In the genomic region with DNA sequence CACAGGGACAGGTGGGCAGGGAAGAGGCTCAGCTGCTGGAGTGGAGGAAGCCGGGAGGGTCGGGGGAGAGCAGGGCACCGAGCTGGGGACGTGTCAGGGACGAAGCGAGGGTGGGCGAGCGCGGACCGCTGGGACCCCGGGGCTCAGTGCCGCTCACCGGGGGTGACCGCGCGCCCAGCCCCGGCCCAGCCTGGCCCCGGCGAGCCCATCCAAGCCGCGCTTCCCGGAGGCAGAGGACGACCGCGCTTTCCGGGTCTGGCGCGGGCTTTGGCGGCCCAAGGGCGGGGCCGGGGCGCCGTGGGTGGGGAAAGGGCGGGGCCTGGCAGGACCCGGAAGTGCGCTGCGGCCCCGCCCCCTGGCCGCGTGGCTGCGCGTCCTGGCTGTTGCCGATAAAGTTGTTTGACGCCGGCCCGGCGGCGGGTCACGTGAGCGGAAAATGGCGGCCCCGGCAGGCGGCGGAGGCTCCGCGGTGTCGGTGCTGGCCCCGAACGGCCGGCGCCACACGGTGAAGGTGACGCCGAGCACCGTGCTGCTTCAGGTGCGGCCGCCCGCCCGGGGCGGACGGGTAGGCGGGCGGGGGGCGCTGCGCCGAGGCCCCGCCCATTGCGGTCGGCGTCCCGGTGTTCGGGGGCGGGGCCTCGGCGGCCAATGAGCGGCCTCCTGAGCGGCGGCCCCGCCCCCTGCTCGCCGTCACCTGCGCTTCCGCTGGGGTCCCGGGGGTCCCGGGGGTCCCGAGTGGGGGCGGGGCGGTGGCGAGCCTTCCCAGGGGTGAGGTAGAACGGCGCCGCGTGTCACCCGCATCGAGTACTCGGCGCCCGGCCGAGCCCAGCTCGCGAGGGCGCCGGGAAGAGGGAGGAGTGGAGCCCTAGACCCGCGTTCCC, we compare ENCODE assay signal across 1 cellular context.
TF ChIP-seq lines count a peak whose summit lies in the region.

A gene with protein sequence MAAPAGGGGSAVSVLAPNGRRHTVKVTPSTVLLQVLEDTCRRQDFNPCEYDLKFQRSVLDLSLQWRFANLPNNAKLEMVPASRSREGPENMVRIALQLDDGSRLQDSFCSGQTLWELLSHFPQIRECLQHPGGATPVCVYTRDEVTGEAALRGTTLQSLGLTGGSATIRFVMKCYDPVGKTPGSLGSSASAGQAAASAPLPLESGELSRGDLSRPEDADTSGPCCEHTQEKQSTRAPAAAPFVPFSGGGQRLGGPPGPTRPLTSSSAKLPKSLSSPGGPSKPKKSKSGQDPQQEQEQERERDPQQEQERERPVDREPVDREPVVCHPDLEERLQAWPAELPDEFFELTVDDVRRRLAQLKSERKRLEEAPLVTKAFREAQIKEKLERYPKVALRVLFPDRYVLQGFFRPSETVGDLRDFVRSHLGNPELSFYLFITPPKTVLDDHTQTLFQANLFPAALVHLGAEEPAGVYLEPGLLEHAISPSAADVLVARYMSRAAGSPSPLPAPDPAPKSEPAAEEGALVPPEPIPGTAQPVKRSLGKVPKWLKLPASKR (plus strand): TSS at position 419 of the 881 bp plus-strand sequence. CDS start 18 bp downstream, at position 437.

TF ChIP-seq in GM12878, 131 proteins besides CTCF, POLR2A, EP300 and RAD21 (continued from another document and continues in another):
- TF ChIP-seq, protein P1, sequence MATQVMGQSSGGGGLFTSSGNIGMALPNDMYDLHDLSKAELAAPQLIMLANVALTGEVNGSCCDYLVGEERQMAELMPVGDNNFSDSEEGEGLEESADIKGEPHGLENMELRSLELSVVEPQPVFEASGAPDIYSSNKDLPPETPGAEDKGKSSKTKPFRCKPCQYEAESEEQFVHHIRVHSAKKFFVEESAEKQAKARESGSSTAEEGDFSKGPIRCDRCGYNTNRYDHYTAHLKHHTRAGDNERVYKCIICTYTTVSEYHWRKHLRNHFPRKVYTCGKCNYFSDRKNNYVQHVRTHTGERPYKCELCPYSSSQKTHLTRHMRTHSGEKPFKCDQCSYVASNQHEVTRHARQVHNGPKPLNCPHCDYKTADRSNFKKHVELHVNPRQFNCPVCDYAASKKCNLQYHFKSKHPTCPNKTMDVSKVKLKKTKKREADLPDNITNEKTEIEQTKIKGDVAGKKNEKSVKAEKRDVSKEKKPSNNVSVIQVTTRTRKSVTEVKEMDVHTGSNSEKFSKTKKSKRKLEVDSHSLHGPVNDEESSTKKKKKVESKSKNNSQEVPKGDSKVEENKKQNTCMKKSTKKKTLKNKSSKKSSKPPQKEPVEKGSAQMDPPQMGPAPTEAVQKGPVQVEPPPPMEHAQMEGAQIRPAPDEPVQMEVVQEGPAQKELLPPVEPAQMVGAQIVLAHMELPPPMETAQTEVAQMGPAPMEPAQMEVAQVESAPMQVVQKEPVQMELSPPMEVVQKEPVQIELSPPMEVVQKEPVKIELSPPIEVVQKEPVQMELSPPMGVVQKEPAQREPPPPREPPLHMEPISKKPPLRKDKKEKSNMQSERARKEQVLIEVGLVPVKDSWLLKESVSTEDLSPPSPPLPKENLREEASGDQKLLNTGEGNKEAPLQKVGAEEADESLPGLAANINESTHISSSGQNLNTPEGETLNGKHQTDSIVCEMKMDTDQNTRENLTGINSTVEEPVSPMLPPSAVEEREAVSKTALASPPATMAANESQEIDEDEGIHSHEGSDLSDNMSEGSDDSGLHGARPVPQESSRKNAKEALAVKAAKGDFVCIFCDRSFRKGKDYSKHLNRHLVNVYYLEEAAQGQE (IDR thresholded peaks at IDR 0.05; ENCODE audit: low read depth, low read length): no peak
- TF ChIP-seq BHLHE40 (IDR thresholded peaks at IDR 0.05; ENCODE audit: borderline replicate concordance in 1 of 2, low read depth in 2 of 2, low read length in 1 of 2) (peak; percentile 98 to 100), CREM (IDR thresholded peaks at IDR 0.05; ENCODE audit: low read depth) (peak; percentile 89), POU2F2 (IDR thresholded peaks at IDR 0.05; ENCODE audit: borderline replicate concordance, low read depth, low read length) (peak; percentile 77; the same call in 2 of the 3 replicates), POLR2AphosphoS5 (IDR thresholded peaks at IDR 0.05; ENCODE audit: low read length) (peak; percentile 82), CREB1 (IDR thresholded peaks at IDR 0.05; ENCODE audit: low read depth) (peak; percentile 88), RB1 (IDR thresholded peaks at IDR 0.05; ENCODE audit: borderline replicate concordance) (peak; percentile 73; the same call in 1 of the 2 replicates), RBBP5 (conservative IDR thresholded peaks at IDR 0.05) (peak; percentile 84; the same call in 1 of the 2 replicates), ZNF274 (IDR thresholded peaks at IDR 0.05; ENCODE audit: insufficient read depth, insufficient read length) (no peak), IKZF1 (conservative IDR thresholded peaks at IDR 0.05) (peak; percentile 95), MXI1 (IDR thresholded peaks at IDR 0.05; ENCODE audit: low read depth, low read length) (peak; percentile 85), SIX5 (IDR thresholded peaks at IDR 0.05; ENCODE audit: low read depth, low read length, severe bottlenecking) (peak; percentile 47), MEF2B (IDR thresholded peaks at IDR 0.05; ENCODE audit: partially characterized antibody, poor library complexity, severe bottlenecking) (peak; percentile 94), ASH2L (IDR thresholded peaks at IDR 0.05; ENCODE audit: borderline replicate concordance, low read depth) (peak; percentile 99), TAF1 (IDR thresholded peaks at IDR 0.05; ENCODE audit: borderline replicate concordance, low read depth, low read length) (peak; percentile 96), NFXL1 (IDR thresholded peaks at IDR 0.05; ENCODE audit: borderline replicate concordance) (no peak), TBL1XR1 (IDR thresholded peaks at IDR 0.05; ENCODE audit: low read depth, low read length) (peak; percentile 38; the same call in 1 of the 2 replicates), ZZZ3 (IDR thresholded peaks at IDR 0.05; ENCODE audit: control insufficient read depth, insufficient read length, low read depth) (no peak), ZNF207 (IDR thresholded peaks at IDR 0.05; ENCODE audit: borderline replicate concordance) (peak; percentile 96; the same call in 1 of the 2 replicates), RELA (IDR thresholded peaks at IDR 0.05; ENCODE audit: borderline replicate concordance, partially characterized antibody) (peak; percentile 91), ZNF24 (IDR thresholded peaks at IDR 0.05) (peak; percentile 49; the same call in 1 of the 2 replicates), GATAD2B (conservative IDR thresholded peaks at IDR 0.05; ENCODE audit: low read depth) (peak; percentile 99), HCFC1 (IDR thresholded peaks at IDR 0.05; ENCODE audit: low read length) (peak; percentile 79), ETV6 (conservative IDR thresholded peaks at IDR 0.05 in 1 of 2, IDR thresholded peaks at IDR 0.05 in 1 of 2; ENCODE audit: borderline replicate concordance in 1 of 2, low read depth in 1 of 2) (0 out of 4 replicates have a peak, but pooled peaks of 1 of the 2 experiments have one; percentile 27)
- TF ChIP-seq, protein P2, sequence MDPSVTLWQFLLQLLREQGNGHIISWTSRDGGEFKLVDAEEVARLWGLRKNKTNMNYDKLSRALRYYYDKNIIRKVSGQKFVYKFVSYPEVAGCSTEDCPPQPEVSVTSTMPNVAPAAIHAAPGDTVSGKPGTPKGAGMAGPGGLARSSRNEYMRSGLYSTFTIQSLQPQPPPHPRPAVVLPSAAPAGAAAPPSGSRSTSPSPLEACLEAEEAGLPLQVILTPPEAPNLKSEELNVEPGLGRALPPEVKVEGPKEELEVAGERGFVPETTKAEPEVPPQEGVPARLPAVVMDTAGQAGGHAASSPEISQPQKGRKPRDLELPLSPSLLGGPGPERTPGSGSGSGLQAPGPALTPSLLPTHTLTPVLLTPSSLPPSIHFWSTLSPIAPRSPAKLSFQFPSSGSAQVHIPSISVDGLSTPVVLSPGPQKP (IDR thresholded peaks at IDR 0.05; ENCODE audit: low read depth, low read length): peak; percentile 81
- TF ChIP-seq, protein P3, sequence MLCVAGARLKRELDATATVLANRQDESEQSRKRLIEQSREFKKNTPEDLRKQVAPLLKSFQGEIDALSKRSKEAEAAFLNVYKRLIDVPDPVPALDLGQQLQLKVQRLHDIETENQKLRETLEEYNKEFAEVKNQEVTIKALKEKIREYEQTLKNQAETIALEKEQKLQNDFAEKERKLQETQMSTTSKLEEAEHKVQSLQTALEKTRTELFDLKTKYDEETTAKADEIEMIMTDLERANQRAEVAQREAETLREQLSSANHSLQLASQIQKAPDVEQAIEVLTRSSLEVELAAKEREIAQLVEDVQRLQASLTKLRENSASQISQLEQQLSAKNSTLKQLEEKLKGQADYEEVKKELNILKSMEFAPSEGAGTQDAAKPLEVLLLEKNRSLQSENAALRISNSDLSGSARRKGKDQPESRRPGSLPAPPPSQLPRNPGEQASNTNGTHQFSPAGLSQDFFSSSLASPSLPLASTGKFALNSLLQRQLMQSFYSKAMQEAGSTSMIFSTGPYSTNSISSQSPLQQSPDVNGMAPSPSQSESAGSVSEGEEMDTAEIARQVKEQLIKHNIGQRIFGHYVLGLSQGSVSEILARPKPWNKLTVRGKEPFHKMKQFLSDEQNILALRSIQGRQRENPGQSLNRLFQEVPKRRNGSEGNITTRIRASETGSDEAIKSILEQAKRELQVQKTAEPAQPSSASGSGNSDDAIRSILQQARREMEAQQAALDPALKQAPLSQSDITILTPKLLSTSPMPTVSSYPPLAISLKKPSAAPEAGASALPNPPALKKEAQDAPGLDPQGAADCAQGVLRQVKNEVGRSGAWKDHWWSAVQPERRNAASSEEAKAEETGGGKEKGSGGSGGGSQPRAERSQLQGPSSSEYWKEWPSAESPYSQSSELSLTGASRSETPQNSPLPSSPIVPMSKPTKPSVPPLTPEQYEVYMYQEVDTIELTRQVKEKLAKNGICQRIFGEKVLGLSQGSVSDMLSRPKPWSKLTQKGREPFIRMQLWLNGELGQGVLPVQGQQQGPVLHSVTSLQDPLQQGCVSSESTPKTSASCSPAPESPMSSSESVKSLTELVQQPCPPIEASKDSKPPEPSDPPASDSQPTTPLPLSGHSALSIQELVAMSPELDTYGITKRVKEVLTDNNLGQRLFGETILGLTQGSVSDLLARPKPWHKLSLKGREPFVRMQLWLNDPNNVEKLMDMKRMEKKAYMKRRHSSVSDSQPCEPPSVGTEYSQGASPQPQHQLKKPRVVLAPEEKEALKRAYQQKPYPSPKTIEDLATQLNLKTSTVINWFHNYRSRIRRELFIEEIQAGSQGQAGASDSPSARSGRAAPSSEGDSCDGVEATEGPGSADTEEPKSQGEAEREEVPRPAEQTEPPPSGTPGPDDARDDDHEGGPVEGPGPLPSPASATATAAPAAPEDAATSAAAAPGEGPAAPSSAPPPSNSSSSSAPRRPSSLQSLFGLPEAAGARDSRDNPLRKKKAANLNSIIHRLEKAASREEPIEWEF (IDR thresholded peaks at IDR 0.05; ENCODE audit: insufficient replicate concordance, low read depth, low read length): no peak
- TF ChIP-seq, protein P4, sequence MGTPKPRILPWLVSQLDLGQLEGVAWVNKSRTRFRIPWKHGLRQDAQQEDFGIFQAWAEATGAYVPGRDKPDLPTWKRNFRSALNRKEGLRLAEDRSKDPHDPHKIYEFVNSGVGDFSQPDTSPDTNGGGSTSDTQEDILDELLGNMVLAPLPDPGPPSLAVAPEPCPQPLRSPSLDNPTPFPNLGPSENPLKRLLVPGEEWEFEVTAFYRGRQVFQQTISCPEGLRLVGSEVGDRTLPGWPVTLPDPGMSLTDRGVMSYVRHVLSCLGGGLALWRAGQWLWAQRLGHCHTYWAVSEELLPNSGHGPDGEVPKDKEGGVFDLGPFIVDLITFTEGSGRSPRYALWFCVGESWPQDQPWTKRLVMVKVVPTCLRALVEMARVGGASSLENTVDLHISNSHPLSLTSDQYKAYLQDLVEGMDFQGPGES (IDR thresholded peaks at IDR 0.05): 0 out of 2 replicates have a peak, but pooled peaks have one; percentile 41
- TF ChIP-seq, protein P5, sequence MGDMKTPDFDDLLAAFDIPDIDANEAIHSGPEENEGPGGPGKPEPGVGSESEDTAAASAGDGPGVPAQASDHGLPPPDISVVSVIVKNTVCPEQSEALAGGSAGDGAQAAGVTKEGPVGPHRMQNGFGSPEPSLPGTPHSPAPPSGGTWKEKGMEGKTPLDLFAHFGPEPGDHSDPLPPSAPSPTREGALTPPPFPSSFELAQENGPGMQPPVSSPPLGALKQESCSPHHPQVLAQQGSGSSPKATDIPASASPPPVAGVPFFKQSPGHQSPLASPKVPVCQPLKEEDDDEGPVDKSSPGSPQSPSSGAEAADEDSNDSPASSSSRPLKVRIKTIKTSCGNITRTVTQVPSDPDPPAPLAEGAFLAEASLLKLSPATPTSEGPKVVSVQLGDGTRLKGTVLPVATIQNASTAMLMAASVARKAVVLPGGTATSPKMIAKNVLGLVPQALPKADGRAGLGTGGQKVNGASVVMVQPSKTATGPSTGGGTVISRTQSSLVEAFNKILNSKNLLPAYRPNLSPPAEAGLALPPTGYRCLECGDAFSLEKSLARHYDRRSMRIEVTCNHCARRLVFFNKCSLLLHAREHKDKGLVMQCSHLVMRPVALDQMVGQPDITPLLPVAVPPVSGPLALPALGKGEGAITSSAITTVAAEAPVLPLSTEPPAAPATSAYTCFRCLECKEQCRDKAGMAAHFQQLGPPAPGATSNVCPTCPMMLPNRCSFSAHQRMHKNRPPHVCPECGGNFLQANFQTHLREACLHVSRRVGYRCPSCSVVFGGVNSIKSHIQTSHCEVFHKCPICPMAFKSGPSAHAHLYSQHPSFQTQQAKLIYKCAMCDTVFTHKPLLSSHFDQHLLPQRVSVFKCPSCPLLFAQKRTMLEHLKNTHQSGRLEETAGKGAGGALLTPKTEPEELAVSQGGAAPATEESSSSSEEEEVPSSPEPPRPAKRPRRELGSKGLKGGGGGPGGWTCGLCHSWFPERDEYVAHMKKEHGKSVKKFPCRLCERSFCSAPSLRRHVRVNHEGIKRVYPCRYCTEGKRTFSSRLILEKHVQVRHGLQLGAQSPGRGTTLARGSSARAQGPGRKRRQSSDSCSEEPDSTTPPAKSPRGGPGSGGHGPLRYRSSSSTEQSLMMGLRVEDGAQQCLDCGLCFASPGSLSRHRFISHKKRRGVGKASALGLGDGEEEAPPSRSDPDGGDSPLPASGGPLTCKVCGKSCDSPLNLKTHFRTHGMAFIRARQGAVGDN (IDR thresholded peaks at IDR 0.05): peak; percentile 91
- TF ChIP-seq, protein P6, sequence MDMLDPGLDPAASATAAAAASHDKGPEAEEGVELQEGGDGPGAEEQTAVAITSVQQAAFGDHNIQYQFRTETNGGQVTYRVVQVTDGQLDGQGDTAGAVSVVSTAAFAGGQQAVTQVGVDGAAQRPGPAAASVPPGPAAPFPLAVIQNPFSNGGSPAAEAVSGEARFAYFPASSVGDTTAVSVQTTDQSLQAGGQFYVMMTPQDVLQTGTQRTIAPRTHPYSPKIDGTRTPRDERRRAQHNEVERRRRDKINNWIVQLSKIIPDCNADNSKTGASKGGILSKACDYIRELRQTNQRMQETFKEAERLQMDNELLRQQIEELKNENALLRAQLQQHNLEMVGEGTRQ (IDR thresholded peaks at IDR 0.05; ENCODE audit: borderline replicate concordance, low read depth, low read length): peak; percentile 90
- TF ChIP-seq, protein P7, sequence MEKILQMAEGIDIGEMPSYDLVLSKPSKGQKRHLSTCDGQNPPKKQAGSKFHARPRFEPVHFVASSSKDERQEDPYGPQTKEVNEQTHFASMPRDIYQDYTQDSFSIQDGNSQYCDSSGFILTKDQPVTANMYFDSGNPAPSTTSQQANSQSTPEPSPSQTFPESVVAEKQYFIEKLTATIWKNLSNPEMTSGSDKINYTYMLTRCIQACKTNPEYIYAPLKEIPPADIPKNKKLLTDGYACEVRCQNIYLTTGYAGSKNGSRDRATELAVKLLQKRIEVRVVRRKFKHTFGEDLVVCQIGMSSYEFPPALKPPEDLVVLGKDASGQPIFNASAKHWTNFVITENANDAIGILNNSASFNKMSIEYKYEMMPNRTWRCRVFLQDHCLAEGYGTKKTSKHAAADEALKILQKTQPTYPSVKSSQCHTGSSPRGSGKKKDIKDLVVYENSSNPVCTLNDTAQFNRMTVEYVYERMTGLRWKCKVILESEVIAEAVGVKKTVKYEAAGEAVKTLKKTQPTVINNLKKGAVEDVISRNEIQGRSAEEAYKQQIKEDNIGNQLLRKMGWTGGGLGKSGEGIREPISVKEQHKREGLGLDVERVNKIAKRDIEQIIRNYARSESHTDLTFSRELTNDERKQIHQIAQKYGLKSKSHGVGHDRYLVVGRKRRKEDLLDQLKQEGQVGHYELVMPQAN (conservative IDR thresholded peaks at IDR 0.05): peak; percentile 93
